ENCODE assay signal across 10 cellular contexts in genomic region chr6:16684195-16684689, GRCh38.
DNase-seq lines count a peak whose midpoint lies in the region; ATAC-seq, FAIRE-seq and TF ChIP-seq lines count a peak whose summit lies in the region.
"Had no signal": no experiment of that assay in that cellular context is flagged by ENCODE, and none has a peak within 500 bp of the region (broad histone marks: within the 10 kb centered on the region; RNA-seq: fewer than 3 reads in every experiment).

No MANE protein-coding gene starts in this region.

- peak overlapping the region in 1 of 2 experiments; percentile 20 for H3K4ac ChIP-seq in mesenchymal stem cell (ENCODE audit: low read depth in 1 of 2, low read length in 2 of 2)

- H4K20me1 ChIP-seq in K562 (replicated peaks; ENCODE audit: control insufficient read depth, insufficient read depth, low read length) = no peaks in the 10 kb centered on the region

- intact Hi-C loops in K562 (cut with micrococcal nuclease) = no loop called here

- no peak overlapping the region for H4K8ac ChIP-seq in mesenchymal stem cell (ENCODE audit: low read length)

- H3K4me2 ChIP-seq in K562 (ENCODE audit: insufficient read depth, low read length) = no peak overlapping the region
- no peak overlapping the region for H3K4me2 ChIP-seq in mesenchymal stem cell (ENCODE audit: low read length, poor library complexity, severe bottlenecking)

- no TSS peak for BruUV-seq in K562 (replicated peaks; lab: Mats Ljungman, UMichigan)

- no peak overlapping the region for H3K4me3 ChIP-seq in K562
- peak overlapping the region in 1 of 2 experiments; percentile 6 for H3K4me3 ChIP-seq in mesenchymal stem cell (ENCODE audit: insufficient read depth in 1 of 2, low read depth in 1 of 2, low read length in 2 of 2)

- CTCF ChIA-PET in K562 (lab: Yijun Ruan, JAX; ENCODE audit: low intra/inter-chr PET ratio) = no interaction called here

- H2AK5ac ChIP-seq in mesenchymal stem cell (ENCODE audit: low read length, severe bottlenecking) = peak overlapping the region; percentile 25

- TF ChIP-seq RAD21 in K562 (CRISPR knock-in tag; conservative IDR thresholded peaks at IDR 0.05 in 1 of 2, IDR thresholded peaks at IDR 0.05 in 1 of 2) = no peak

- peak; percentile 88 for DNase-seq in CD1c-positive myeloid dendritic cell (ENCODE audit: extremely low spot score)
- DNase-seq in NCI-H69 (lab: John Stamatoyannopoulos, UW) = peak; percentile 56
- DNase-seq in K562 (ENCODE audit: extremely low read depth in 1 of 4, low spot score in 3 of 4) = no peak
- DNase-seq in mesenchymal stem cell = peak; percentile 54
- DNase-seq in RKO (ENCODE audit: low spot score) = no peak
- DNase-seq in hepatic stellate cell (ENCODE audit: low spot score) = no peak
- DNase-seq: activated T-cell treated with anti-CD3 and anti-CD28 coated beads for 4 hours had no signal

- H3K9me1 ChIP-seq in K562 (ENCODE audit: control insufficient read depth, insufficient read depth, low read length) = no peaks in the 10 kb centered on the region

- no peak overlapping the region for H3K14ac ChIP-seq in mesenchymal stem cell (ENCODE audit: low read length in 2 of 2)

- no peak overlapping the region for H2BK5ac ChIP-seq in mesenchymal stem cell (ENCODE audit: low read depth, low read length, poor library complexity, severe bottlenecking)

- no peak for TF ChIP-seq CTCF in K562 (IDR thresholded peaks at IDR 0.05 in 2 of 3, conservative IDR thresholded peaks at IDR 0.05 in 1 of 3; ENCODE audit: insufficient read depth in 2 of 3, low read depth in 1 of 3, low read length in 3 of 3)

- FAIRE-seq in K562 (lab: Jason Lieb, UNC) = no peak
- FAIRE-seq: D721Med had no signal

- H2AFZ ChIP-seq in K562 (ENCODE audit: low read depth, low read length) (no peak overlapping the region), mesenchymal stem cell (ENCODE audit: low read depth, low read length) (no peak overlapping the region)

- no peak overlapping the region for H2BK120ac ChIP-seq in mesenchymal stem cell (ENCODE audit: low read depth, low read length)

- 2% methylated on average over 5 of the region's 5 CpGs for WGBS in K562 (ENCODE audit: insufficient coverage, low coverage, missing lambda C conversion rate)
- WGBS in mesenchymal stem cell = 80% methylated on average over 4 of the region's 5 CpGs

- H3K9me3 ChIP-seq in K562 (replicated peaks; ENCODE audit: control insufficient read depth, insufficient read depth, low read depth, low read length) (no peaks in the 10 kb centered on the region), mesenchymal stem cell (ENCODE audit: control insufficient read depth, low read length) (no peaks in the 10 kb centered on the region)

- H4K91ac ChIP-seq in mesenchymal stem cell (ENCODE audit: low read length) = no peak overlapping the region

- in situ Hi-C loops in K562 (cut with MboI) = no loop called here

- no peak overlapping the region for H2BK15ac ChIP-seq in mesenchymal stem cell (ENCODE audit: low read depth, poor library complexity, severe bottlenecking)

- H3K27me3 ChIP-seq in K562 (ENCODE audit: control insufficient read depth in 2 of 2, insufficient read depth in 2 of 2, low read length in 2 of 2) (peaks cover 0 to 4% of the 10 kb centered on the region in 2 experiments; a peak in 1 of 5 replicates), mesenchymal stem cell (ENCODE audit: control insufficient read depth in 1 of 2, insufficient read depth in 1 of 2, low read length in 2 of 2) (no peaks in the 10 kb centered on the region)

- H3K79me1 ChIP-seq in mesenchymal stem cell (replicated peaks; ENCODE audit: low read length, poor library complexity, severe bottlenecking) = peaks cover 10% of the 10 kb centered on the region

- TF ChIP-seq POLR2A in K562 (conservative IDR thresholded peaks at IDR 0.05) = no peak

- H3K4me1 ChIP-seq in K562 (replicated peaks in 1 of 2; ENCODE audit: control insufficient read depth in 2 of 2, insufficient read depth in 2 of 2, low read length in 2 of 2) (no peaks in the 10 kb centered on the region), mesenchymal stem cell (ENCODE audit: control insufficient read depth, insufficient read depth, low read depth, low read length) (peaks cover 9% of the 10 kb centered on the region)

- TF ChIP-seq EP300 in K562 (IDR thresholded peaks at IDR 0.05; ENCODE audit: low read length) = no peak

- no peak overlapping the region for H3K9ac ChIP-seq in K562 (ENCODE audit: insufficient read depth in 1 of 2, low read depth in 2 of 2, low read length in 2 of 2)
- peak overlapping the region; percentile 20 for H3K9ac ChIP-seq in mesenchymal stem cell (ENCODE audit: low read length)

- H3K27ac ChIP-seq in K562 (ENCODE audit: extremely low read depth, low read depth, low read length) = no peak overlapping the region
- H3K27ac ChIP-seq in mesenchymal stem cell (ENCODE audit: low read length, poor library complexity, severe bottlenecking) = no peak overlapping the region

- no peaks in the 10 kb centered on the region for H3K79me2 ChIP-seq in K562 (ENCODE audit: control insufficient read depth, insufficient read depth, low read length)

- no peaks in the 10 kb centered on the region for H3K36me3 ChIP-seq in K562 (ENCODE audit: control insufficient read depth, insufficient read depth, low read length)
- H3K36me3 ChIP-seq in mesenchymal stem cell (ENCODE audit: control insufficient read depth in 1 of 2, insufficient read depth in 2 of 2, low read depth in 1 of 2, low read length in 2 of 2) = no peaks in the 10 kb centered on the region

- POLR2A ChIA-PET in K562 (lab: Yijun Ruan, JAX) = no interaction called here

- H3K23ac ChIP-seq in mesenchymal stem cell (ENCODE audit: low read length in 2 of 2) = no peak overlapping the region

- H2BK12ac ChIP-seq in mesenchymal stem cell (ENCODE audit: low read length in 2 of 2) = no peak overlapping the region

- peak overlapping the region in 1 of 2 experiments; percentile 58 for H3K18ac ChIP-seq in mesenchymal stem cell (ENCODE audit: low read depth in 1 of 2, low read length in 2 of 2)

- no peak for ATAC-seq in K562
- ATAC-seq in GM21825 (IDR thresholded peaks at IDR 0.05; ENCODE audit: unreplicated experiment) = no peak
- no peak for ATAC-seq in HG03457 (IDR thresholded peaks at IDR 0.05; ENCODE audit: unreplicated experiment)

TF ChIP-seq in K562, 482 proteins besides CTCF, POLR2A, EP300 and RAD21:
- peak; percentile 68 for TF ChIP-seq SPI1 (IDR thresholded peaks at IDR 0.05; ENCODE audit: borderline replicate concordance, low read depth, low read length)
- TF ChIP-seq TFAM (CRISPR knock-in tag; conservative IDR thresholded peaks at IDR 0.05) = no peak

Comparison
In these comparisons a context has a peak if more than half of its experiments do, and no peak if none do; other contexts are left out.
1. DNase-seq: peak in CD1c-positive myeloid dendritic cell (single experiment), NCI-H69 (single experiment) and mesenchymal stem cell (single experiment); none in K562 (0 of 4), RKO (single experiment) and hepatic stellate cell (single experiment).